ENCODE assay signal across 1 cellular context in the genomic region with DNA sequence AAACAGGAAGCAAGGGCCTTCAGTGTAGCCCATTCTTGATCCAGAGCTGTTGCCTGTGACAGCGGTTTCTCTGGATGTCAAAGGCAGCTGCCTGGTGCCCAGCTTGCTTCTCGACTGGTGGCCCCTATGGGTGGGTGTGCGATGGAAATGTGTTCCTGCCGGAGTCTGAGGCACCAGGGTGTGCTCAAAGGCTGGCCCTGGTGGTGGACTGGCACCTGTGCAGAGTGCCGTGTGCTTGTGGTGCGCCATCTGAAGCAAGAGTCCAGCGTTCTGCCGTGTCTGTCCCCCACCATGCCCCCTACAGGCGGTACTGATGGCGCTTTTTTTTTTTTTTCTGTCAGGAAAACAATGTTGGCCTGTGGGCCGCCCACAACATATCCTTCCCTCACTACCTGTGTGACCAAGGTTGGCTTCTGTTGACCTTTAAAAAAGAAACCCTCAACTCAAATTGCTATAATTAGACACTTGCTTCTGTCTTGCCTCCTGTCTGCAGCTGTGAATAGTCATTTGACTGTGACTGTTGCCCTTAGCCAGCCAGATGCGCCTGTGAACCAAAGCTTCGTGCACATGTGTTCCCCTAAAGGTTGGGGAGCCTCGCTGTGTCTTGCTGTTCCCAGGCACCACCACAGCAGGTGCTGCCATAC.
TF ChIP-seq lines count a peak whose summit lies in the region.

No MANE protein-coding gene starts in this region.

TF ChIP-seq in GM12878, 131 proteins besides CTCF, POLR2A, EP300 and RAD21:
- TF ChIP-seq PML (IDR thresholded peaks at IDR 0.05; ENCODE audit: low read length), result peak; percentile 8; the same call in 1 of the 2 replicates
- TF ChIP-seq, protein P1, sequence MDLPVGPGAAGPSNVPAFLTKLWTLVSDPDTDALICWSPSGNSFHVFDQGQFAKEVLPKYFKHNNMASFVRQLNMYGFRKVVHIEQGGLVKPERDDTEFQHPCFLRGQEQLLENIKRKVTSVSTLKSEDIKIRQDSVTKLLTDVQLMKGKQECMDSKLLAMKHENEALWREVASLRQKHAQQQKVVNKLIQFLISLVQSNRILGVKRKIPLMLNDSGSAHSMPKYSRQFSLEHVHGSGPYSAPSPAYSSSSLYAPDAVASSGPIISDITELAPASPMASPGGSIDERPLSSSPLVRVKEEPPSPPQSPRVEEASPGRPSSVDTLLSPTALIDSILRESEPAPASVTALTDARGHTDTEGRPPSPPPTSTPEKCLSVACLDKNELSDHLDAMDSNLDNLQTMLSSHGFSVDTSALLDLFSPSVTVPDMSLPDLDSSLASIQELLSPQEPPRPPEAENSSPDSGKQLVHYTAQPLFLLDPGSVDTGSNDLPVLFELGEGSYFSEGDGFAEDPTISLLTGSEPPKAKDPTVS (IDR thresholded peaks at IDR 0.05; ENCODE audit: low read depth, low read length), result no peak
- peak; percentile 79 for TF ChIP-seq ZNF384 (IDR thresholded peaks at IDR 0.05; ENCODE audit: borderline replicate concordance, low read depth, low read length)
- 0 out of 2 replicates have a peak, but pooled peaks have one; percentile 7 for TF ChIP-seq MEF2A (IDR thresholded peaks at IDR 0.05; ENCODE audit: insufficient read depth, low read depth, low read length)
- TF ChIP-seq BMI1 (IDR thresholded peaks at IDR 0.05; ENCODE audit: borderline replicate concordance), result no peak
- TF ChIP-seq YY1 (IDR thresholded peaks at IDR 0.05; ENCODE audit: low read depth, low read length), result 0 out of 2 replicates have a peak, but pooled peaks have one; percentile 15
- TF ChIP-seq, protein P2, sequence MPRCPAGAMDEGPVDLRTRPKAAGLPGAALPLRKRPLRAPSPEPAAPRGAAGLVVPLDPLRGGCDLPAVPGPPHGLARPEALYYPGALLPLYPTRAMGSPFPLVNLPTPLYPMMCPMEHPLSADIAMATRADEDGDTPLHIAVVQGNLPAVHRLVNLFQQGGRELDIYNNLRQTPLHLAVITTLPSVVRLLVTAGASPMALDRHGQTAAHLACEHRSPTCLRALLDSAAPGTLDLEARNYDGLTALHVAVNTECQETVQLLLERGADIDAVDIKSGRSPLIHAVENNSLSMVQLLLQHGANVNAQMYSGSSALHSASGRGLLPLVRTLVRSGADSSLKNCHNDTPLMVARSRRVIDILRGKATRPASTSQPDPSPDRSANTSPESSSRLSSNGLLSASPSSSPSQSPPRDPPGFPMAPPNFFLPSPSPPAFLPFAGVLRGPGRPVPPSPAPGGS (IDR thresholded peaks at IDR 0.05; ENCODE audit: borderline replicate concordance, insufficient read depth, low read depth, low read length, poor library complexity, severe bottlenecking), result peak; percentile 61
- TF ChIP-seq, protein P3, sequence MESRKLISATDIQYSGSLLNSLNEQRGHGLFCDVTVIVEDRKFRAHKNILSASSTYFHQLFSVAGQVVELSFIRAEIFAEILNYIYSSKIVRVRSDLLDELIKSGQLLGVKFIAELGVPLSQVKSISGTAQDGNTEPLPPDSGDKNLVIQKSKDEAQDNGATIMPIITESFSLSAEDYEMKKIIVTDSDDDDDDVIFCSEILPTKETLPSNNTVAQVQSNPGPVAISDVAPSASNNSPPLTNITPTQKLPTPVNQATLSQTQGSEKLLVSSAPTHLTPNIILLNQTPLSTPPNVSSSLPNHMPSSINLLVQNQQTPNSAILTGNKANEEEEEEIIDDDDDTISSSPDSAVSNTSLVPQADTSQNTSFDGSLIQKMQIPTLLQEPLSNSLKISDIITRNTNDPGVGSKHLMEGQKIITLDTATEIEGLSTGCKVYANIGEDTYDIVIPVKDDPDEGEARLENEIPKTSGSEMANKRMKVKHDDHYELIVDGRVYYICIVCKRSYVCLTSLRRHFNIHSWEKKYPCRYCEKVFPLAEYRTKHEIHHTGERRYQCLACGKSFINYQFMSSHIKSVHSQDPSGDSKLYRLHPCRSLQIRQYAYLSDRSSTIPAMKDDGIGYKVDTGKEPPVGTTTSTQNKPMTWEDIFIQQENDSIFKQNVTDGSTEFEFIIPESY (IDR thresholded peaks at IDR 0.05), result peak; percentile 89; the same call in 1 of the 2 replicates
- TF ChIP-seq, protein P4, sequence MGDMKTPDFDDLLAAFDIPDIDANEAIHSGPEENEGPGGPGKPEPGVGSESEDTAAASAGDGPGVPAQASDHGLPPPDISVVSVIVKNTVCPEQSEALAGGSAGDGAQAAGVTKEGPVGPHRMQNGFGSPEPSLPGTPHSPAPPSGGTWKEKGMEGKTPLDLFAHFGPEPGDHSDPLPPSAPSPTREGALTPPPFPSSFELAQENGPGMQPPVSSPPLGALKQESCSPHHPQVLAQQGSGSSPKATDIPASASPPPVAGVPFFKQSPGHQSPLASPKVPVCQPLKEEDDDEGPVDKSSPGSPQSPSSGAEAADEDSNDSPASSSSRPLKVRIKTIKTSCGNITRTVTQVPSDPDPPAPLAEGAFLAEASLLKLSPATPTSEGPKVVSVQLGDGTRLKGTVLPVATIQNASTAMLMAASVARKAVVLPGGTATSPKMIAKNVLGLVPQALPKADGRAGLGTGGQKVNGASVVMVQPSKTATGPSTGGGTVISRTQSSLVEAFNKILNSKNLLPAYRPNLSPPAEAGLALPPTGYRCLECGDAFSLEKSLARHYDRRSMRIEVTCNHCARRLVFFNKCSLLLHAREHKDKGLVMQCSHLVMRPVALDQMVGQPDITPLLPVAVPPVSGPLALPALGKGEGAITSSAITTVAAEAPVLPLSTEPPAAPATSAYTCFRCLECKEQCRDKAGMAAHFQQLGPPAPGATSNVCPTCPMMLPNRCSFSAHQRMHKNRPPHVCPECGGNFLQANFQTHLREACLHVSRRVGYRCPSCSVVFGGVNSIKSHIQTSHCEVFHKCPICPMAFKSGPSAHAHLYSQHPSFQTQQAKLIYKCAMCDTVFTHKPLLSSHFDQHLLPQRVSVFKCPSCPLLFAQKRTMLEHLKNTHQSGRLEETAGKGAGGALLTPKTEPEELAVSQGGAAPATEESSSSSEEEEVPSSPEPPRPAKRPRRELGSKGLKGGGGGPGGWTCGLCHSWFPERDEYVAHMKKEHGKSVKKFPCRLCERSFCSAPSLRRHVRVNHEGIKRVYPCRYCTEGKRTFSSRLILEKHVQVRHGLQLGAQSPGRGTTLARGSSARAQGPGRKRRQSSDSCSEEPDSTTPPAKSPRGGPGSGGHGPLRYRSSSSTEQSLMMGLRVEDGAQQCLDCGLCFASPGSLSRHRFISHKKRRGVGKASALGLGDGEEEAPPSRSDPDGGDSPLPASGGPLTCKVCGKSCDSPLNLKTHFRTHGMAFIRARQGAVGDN (IDR thresholded peaks at IDR 0.05), result no peak
- TF ChIP-seq CHD4 (IDR thresholded peaks at IDR 0.05), result no peak
- no peak for TF ChIP-seq SMAD1 (IDR thresholded peaks at IDR 0.05; ENCODE audit: low read depth, partially characterized antibody)
- TF ChIP-seq, protein P5, sequence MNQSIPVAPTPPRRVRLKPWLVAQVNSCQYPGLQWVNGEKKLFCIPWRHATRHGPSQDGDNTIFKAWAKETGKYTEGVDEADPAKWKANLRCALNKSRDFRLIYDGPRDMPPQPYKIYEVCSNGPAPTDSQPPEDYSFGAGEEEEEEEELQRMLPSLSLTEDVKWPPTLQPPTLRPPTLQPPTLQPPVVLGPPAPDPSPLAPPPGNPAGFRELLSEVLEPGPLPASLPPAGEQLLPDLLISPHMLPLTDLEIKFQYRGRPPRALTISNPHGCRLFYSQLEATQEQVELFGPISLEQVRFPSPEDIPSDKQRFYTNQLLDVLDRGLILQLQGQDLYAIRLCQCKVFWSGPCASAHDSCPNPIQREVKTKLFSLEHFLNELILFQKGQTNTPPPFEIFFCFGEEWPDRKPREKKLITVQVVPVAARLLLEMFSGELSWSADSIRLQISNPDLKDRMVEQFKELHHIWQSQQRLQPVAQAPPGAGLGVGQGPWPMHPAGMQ (IDR thresholded peaks at IDR 0.05; ENCODE audit: borderline replicate concordance), result no peak
TF ChIP-seq in GM12878: peak in this region for 6.
